8 cellular contexts compared by ENCODE assay signal in genomic region chr7:43260980-43261878, GRCh38.
DNase-seq lines count a peak whose midpoint lies in the region; ATAC-seq and TF ChIP-seq lines count a peak whose summit lies in the region.

No MANE protein-coding gene starts in this region.

- DNase-seq in COLO829 (ENCODE audit: low spot score) (peak; percentile 66), Kasumi-1 (lab: John Stamatoyannopoulos, UW) (peak; percentile 80 to 93), RWPE1 (ENCODE audit: low spot score) (peak; percentile 63), foreskin keratinocyte (peak; percentile 32 to 72), omental fat pad (ENCODE audit: low spot score) (peak; percentile 40), thyroid gland (peak; percentile 79 to 83)
- peak; percentile 15 to 32 for DNase-seq in activated T-helper 1 cell treated with anti-CD3 and anti-CD28 coated beads, Interleukin-2, amount 50 U/mL, for 16 hours (ENCODE audit: low read depth in 1 of 2, low spot score in 1 of 2)

- POLR2A ChIA-PET in RWPE1 (lab: Yijun Ruan, JAX; ENCODE audit: low non-redundant PET) = no interaction called here

- peak; percentile 62 for ATAC-seq in GM21360 (IDR thresholded peaks at IDR 0.05; ENCODE audit: unreplicated experiment)
- peak; percentile 75 for ATAC-seq in foreskin keratinocyte
- ATAC-seq in omental fat pad (ENCODE audit: low FRiP score) = peak; percentile 87

- H3K4me1 ChIP-seq in foreskin keratinocyte = no peaks in the 10 kb centered on the region
- H3K4me1 ChIP-seq in thyroid gland = no peaks in the 10 kb centered on the region

- H3K27ac ChIP-seq in RWPE1 = no peak overlapping the region
- no peak overlapping the region for H3K27ac ChIP-seq in foreskin keratinocyte
- no peak overlapping the region for H3K27ac ChIP-seq in thyroid gland

- H3K36me3 ChIP-seq in thyroid gland = no peaks in the 10 kb centered on the region

- intact Hi-C loops in thyroid gland (cut with DNase I) = loop anchor here (5.0 kb wide), 1 partner anchor 319 kb away; no protein-coding TSS in a partner anchor

- TF ChIP-seq CTCF in RWPE1 (conservative IDR thresholded peaks at IDR 0.05; ENCODE audit: low read depth) (peak; percentile 97), foreskin keratinocyte (conservative IDR thresholded peaks at IDR 0.05) (peak; percentile 89), omental fat pad (IDR thresholded peaks at IDR 0.05) (no peak), thyroid gland (IDR thresholded peaks at IDR 0.05) (peak; percentile 83 to 94 (median 87))

- TF ChIP-seq POLR2A in thyroid gland (IDR thresholded peaks at IDR 0.05) = no peak

- CTCF ChIA-PET in RWPE1 (lab: Yijun Ruan, JAX) = interaction anchor here (0.6 to 3.5 kb wide), 19 partner anchors 9 to 1318 kb away, joined by 3 to 19 read pairs (median 3); partner anchors contain the start of genes MRPL32 and PSMA2

- WGBS in thyroid gland, 2 donors = 28 to 30% methylated on average over 8 of the region's 8 CpGs

- H3K9me3 ChIP-seq in thyroid gland = no peaks in the 10 kb centered on the region

- H3K27me3 ChIP-seq in foreskin keratinocyte = no peaks in the 10 kb centered on the region
- no peaks in the 10 kb centered on the region for H3K27me3 ChIP-seq in thyroid gland

- H3K4me3 ChIP-seq in thyroid gland (replicated peaks in 1 of 3) = no peak overlapping the region

Comparison
In these comparisons a context has a peak if more than half of its experiments do, and no peak if none do; other contexts are left out.
1. DNase-seq: peak in every context shown above with its lines; median percentile 86 in Kasumi-1; 81 in thyroid gland; 66 in COLO829; 63 in RWPE1; 52 in foreskin keratinocyte; 40 in omental fat pad; 24 in activated T-helper 1 cell treated with anti-CD3 and anti-CD28 coated beads, Interleukin-2, amount 50 U/mL, for 16 hours.
2. CTCF ChIP-seq: peak in RWPE1 (single experiment), foreskin keratinocyte (single experiment) and thyroid gland (6 of 6); none in omental fat pad (0 of 3).
3. Peak in every context shown above with its lines, with median percentiles within 50 percentile points of each other: ATAC-seq.